In the genomic region with DNA sequence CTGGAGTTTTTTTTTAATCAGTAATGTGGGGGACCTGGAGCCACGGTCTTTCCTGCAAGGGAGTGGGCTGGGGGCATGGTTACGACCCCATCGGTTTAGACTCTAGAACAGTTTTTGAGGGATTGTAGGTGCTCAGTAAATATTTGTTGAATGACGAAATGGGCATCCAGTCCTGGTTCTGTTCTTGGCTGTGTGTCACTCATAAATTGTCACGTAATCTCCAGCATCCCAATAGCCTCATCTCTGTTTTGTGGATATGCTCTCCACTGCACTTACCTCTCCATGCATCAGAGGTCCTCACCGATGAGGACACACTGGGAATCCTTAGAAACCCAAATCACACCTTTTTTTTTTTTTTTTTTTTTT, we compare ENCODE assay signal across 10 cellular contexts. TPM values are rescaled to one million over a fixed set of nuclear protein-coding genes. Genes with fewer than 3 reads are reported as not detected.
DNase-seq lines count a peak whose midpoint lies in the region; ATAC-seq and TF ChIP-seq lines count a peak whose summit lies in the region.
"Had no signal": no experiment of that assay in that cellular context is flagged by ENCODE, and none has a peak within 500 bp of the region (broad histone marks: within the 10 kb centered on the region; RNA-seq: fewer than 3 reads in every experiment).

No MANE protein-coding gene starts in this region.

- H3K4me3 ChIP-seq in AG04450 (ENCODE audit: low read depth, low read length) (peak overlapping the region; percentile 99; the same call in 1 of the 2 replicates), HUES64 (ENCODE audit: low read length) (peak overlapping the region; percentile 91; the same call in 1 of the 2 replicates)

- peaks cover 10% of the 10 kb centered on the region for H3K27me3 Mint-ChIP-seq in nephron (ENCODE audit: low read depth)

- no peaks in the 10 kb centered on the region for H3K4me1 ChIP-seq in HUES64 (ENCODE audit: insufficient read depth, low read length)

- peak overlapping the region in 2 of 3 experiments; percentile 25 to 69 for H3K27ac Mint-ChIP-seq in nephron

- DNase-seq in AG04450 (ENCODE audit: low read depth, low spot score) (no peak), cerebellar cortex (ENCODE audit: low spot score) (no peak), HEK293T (ENCODE audit: extremely low spot score) (no peak)
- DNase-seq: GF-D8 had no signal

- H3K4me1 Mint-ChIP-seq in nephron = peaks cover 14% of the 10 kb centered on the region

- CTCF ChIA-PET in AG04450 (lab: Charles Lee) (interaction anchor here (0.6 to 2.4 kb wide), 5 partner anchors 24 to 349 kb away, joined by 3 to 13 read pairs (median 5); no protein-coding TSS in a partner anchor), HEK293T (lab: Yijun Ruan, JAX) (interaction anchor here (1.1 kb wide), 1 partner anchor 71 kb away, joined by 5 read pairs; no protein-coding TSS in a partner anchor)

- H3K27me3 ChIP-seq in AG04450 (ENCODE audit: control insufficient read depth, insufficient read depth, low read length) (no peaks in the 10 kb centered on the region), HUES64 (ENCODE audit: insufficient read depth, low read length) (no peaks in the 10 kb centered on the region)
- H3K27me3 ChIP-seq: cardiac muscle cell had no signal

- H3K4me3 Mint-ChIP-seq in nephron = peak overlapping the region; percentile 88 to 94 (median 92)

- H3K36me3 ChIP-seq in HUES64 (ENCODE audit: insufficient read depth, low read length) = 0 out of 2 replicates have a peak, but pooled peaks cover 3% of the 10 kb centered on the region
- H3K36me3 ChIP-seq: cardiac muscle cell had no signal

- H3K9me3 ChIP-seq in AG04450 (ENCODE audit: control insufficient read depth, insufficient read depth, low read length) (peaks cover 5% of the 10 kb centered on the region; the same call in 1 of the 2 replicates), HUES64 (ENCODE audit: insufficient read depth, low read depth, low read length) (no peaks in the 10 kb centered on the region)

- POLR2A ChIA-PET in AG04450 (lab: Yijun Ruan, JAX) = interaction anchor here (0.6 to 1.2 kb wide), 5 partner anchors 11 to 190 kb away, joined by 3 to 5 read pairs (median 3); no protein-coding TSS in a partner anchor
- POLR2A ChIA-PET in HEK293T (lab: Yijun Ruan, JAX) = interaction anchor here (0.8 to 1.7 kb wide), 5 partner anchors 12 to 71 kb away, joined by 3 to 6 read pairs (median 5); no protein-coding TSS in a partner anchor

- H3K9ac ChIP-seq in HUES64 (ENCODE audit: low read depth, low read length) = no peak overlapping the region

- H3K36me3 Mint-ChIP-seq in nephron (ENCODE audit: low read depth) = peaks cover 4% of the 10 kb centered on the region

- TF ChIP-seq CTCF in AG04450 (IDR thresholded peaks at IDR 0.05; ENCODE audit: low read depth, low read length) (no peak), nephron (IDR thresholded peaks at IDR 0.05; ENCODE audit: unreplicated experiment in 3 of 3) (no peak)

- H3K27ac ChIP-seq in AG04450 (ENCODE audit: low read depth, low read length) = no peak overlapping the region
- no peak overlapping the region for H3K27ac ChIP-seq in HUES64 (ENCODE audit: low read depth, low read length)
- peak overlapping the region; percentile 61 for H3K27ac ChIP-seq in cingulate gyrus (ENCODE audit: low read depth, low read length)

- H3K9me3 Mint-ChIP-seq in nephron = no peaks in the 10 kb centered on the region

- 79% methylated on average over 6 of the region's 6 CpGs for WGBS in HUES64

- ATAC-seq in HG02938 (IDR thresholded peaks at IDR 0.05; ENCODE audit: unreplicated experiment) = no peak
- ATAC-seq in GM18909 (IDR thresholded peaks at IDR 0.05; ENCODE audit: poor library complexity, unreplicated experiment) = no peak

TF ChIP-seq in HEK293T, 16 proteins besides CTCF, POLR2A, EP300 and RAD21:
- TF ChIP-seq ZNF384 (IDR thresholded peaks at IDR 0.05) (no peak), BHLHE40 (IDR thresholded peaks at IDR 0.05; ENCODE audit: borderline replicate concordance) (no peak), ARNT (IDR thresholded peaks at IDR 0.05) (no peak), LEF1 (IDR thresholded peaks at IDR 0.05; ENCODE audit: borderline replicate concordance) (no peak)

RNA-seq across cellular contexts. Expression of a gene that starts 0.5 kb away (rescaled TPM):
- 11.7 and 15.0 TPM in 2 replicates for polyA plus RNA-seq in AG04450 (2011; rRNA removed)
- polyA minus RNA-seq in AG04450 (2011; rRNA and poly(A)+ RNA removed) = 34.1 and 46.9 TPM in 2 replicates
- 17.3 TPM for polyA plus RNA-seq in HUES64 (2013, experiment 1 of 2)
- polyA plus RNA-seq in HUES64 (2013, experiment 2 of 2) = 15.7 TPM

RNA-seq across cellular contexts. Expression of a gene that starts 49.0 kb away (rescaled TPM):
- 98.2 and 99.8 TPM in 2 replicates for polyA plus RNA-seq in AG04450 (2011; rRNA removed)
- 88.8 and 89.2 TPM in 2 replicates for polyA minus RNA-seq in AG04450 (2011; rRNA and poly(A)+ RNA removed)
- 150 TPM for polyA plus RNA-seq in HUES64 (2013, experiment 1 of 2)
- polyA plus RNA-seq in HUES64 (2013, experiment 2 of 2) = 146 TPM

RNA-seq across cellular contexts. Expression of a gene that starts 55.4 kb away (rescaled TPM):
- 151 and 195 TPM in 2 replicates for polyA plus RNA-seq in AG04450 (2011; rRNA removed)
- 672 and 771 TPM in 2 replicates for polyA minus RNA-seq in AG04450 (2011; rRNA and poly(A)+ RNA removed)
- polyA plus RNA-seq in HUES64 (2013, experiment 1 of 2) = 196 TPM
- 216 TPM for polyA plus RNA-seq in HUES64 (2013, experiment 2 of 2)
